ENCODE assay signal across 8 cellular contexts in genomic region chr4:151014521-151015457, GRCh38. TPM values are rescaled to one million over a fixed set of nuclear protein-coding genes. Genes with fewer than 3 reads are reported as not detected.
DNase-seq lines count a peak whose midpoint lies in the region; ATAC-seq and TF ChIP-seq lines count a peak whose summit lies in the region.

LRBA (minus strand) TSS chr4:151015284; CDS start chr4:151014642, 642 bp downstream.

- H3K27me3 ChIP-seq in BJ (ENCODE audit: control insufficient read depth, insufficient read depth, low read length) (no peaks in the 10 kb centered on the region), liver (ENCODE audit: control insufficient read depth in 4 of 4, insufficient read depth in 4 of 4, low read length in 3 of 4) (no peaks in the 10 kb centered on the region)

- ATAC-seq in GM19372 (IDR thresholded peaks at IDR 0.05; ENCODE audit: low read depth, unreplicated experiment): peak; percentile 61
- peak; percentile 42 for ATAC-seq in HG03520 (IDR thresholded peaks at IDR 0.05; ENCODE audit: unreplicated experiment)

- peaks cover 3 to 19% (median 12%) of the 10 kb centered on the region in 4 donors for H3K4me1 ChIP-seq in liver (ENCODE audit: control insufficient read depth in 4 of 4, insufficient read depth in 4 of 4, low read length in 3 of 4)

- H3K9me3 ChIP-seq in liver (ENCODE audit: control insufficient read depth in 4 of 4, low read length in 3 of 4): no peaks in the 10 kb centered on the region

- DNase-seq in BJ (ENCODE audit: low read depth) (no peak), NCI-H748 (lab: John Stamatoyannopoulos, UW; ENCODE audit: unreplicated experiment) (peak; percentile 91), dermis microvascular lymphatic vessel endothelial cell (ENCODE audit: low read depth in 2 of 2) (peak in 1 of 2 donors; percentile 80)
- DNase-seq in activated CD4-positive, alpha-beta T cell treated with anti-CD3 and anti-CD28 coated beads, Interleukin-2, amount 50 U/mL, for 4 hours: peak; percentile 78 to 79
- DNase-seq in stimulated activated CD4-positive, alpha-beta T cell treated with anti-CD3 and anti-CD28 coated beads, Interleukin-4, amount 100 ng/mL, for 24 hours: peak; percentile 85

- H3K27ac ChIP-seq in liver (ENCODE audit: low read depth in 1 of 2, low read length in 2 of 2): peak within 1 kb of the TSS; percentile 91 to 95

- CTCF ChIA-PET in BJ (lab: Yijun Ruan, JAX): no interaction called here

- TF ChIP-seq CTCF in BJ (IDR thresholded peaks at IDR 0.05; ENCODE audit: insufficient read depth, low read depth, low read length) (no peak), liver (IDR thresholded peaks at IDR 0.05; ENCODE audit: low read depth, low read length, missing input control) (no peak)

- under 1% methylated on average over 37 of the region's 37 CpGs for WGBS in liver

- peak within 1 kb of the TSS; percentile 99 for H3K4me3 ChIP-seq in BJ (ENCODE audit: low read depth, low read length)
- peak within 1 kb of the TSS; percentile 79 to 89 (median 86) for H3K4me3 ChIP-seq in liver (ENCODE audit: low read depth in 1 of 3, low read length in 3 of 3)

- H3K36me3 ChIP-seq in BJ (ENCODE audit: control insufficient read depth, insufficient read depth, low read length): no peaks in the 10 kb centered on the region
- no peaks in the 10 kb centered on the region for H3K36me3 ChIP-seq in liver (ENCODE audit: control insufficient read depth in 4 of 4, insufficient read depth in 3 of 4, low read depth in 1 of 4, low read length in 3 of 4)

- peak within 1 kb of the TSS; percentile 68 to 97 for H3K9ac ChIP-seq in liver (ENCODE audit: low read depth in 1 of 2, low read length in 2 of 2)

- TF ChIP-seq RAD21 in liver (IDR thresholded peaks at IDR 0.05): peak in 1 of 2 donors; percentile 7

- POLR2A ChIA-PET in BJ (lab: Charles Lee): no interaction called here

TF ChIP-seq in liver, 16 proteins besides CTCF, POLR2A, EP300 and RAD21:
- TF ChIP-seq EGR1 (IDR thresholded peaks at IDR 0.05; ENCODE audit: low read depth in 2 of 2) (no peak), TAF1 (conservative IDR thresholded peaks at IDR 0.05) (peak; percentile 58), REST (IDR thresholded peaks at IDR 0.05) (peak; percentile 29), ZBTB33 (IDR thresholded peaks at IDR 0.05) (no peak), HNF4A (conservative IDR thresholded peaks at IDR 0.05) (peak in 1 of 2 donors; percentile 26), ATF3 (IDR thresholded peaks at IDR 0.05) (no peak), JUND (IDR thresholded peaks at IDR 0.05) (no peak), YY1 (IDR thresholded peaks at IDR 0.05) (no peak), FOXA1 (IDR thresholded peaks at IDR 0.05) (no peak), MAX (IDR thresholded peaks at IDR 0.05) (peak; percentile 28), RXRA (IDR thresholded peaks at IDR 0.05) (peak in 1 of 2 donors; percentile 29), GABPA (IDR thresholded peaks at IDR 0.05 in 1 of 2, conservative IDR thresholded peaks at IDR 0.05 in 1 of 2) (peak in 1 of 2 donors; percentile 38), SP1 (IDR thresholded peaks at IDR 0.05) (peak; percentile 22), FOXA2 (IDR thresholded peaks at IDR 0.05) (no peak), NR2F2 (IDR thresholded peaks at IDR 0.05) (no peak), HNF4G (IDR thresholded peaks at IDR 0.05) (no peak)

RNA-seq across cellular contexts. Expression of gene LRBA, which starts in this region (rescaled TPM):
- polyA plus RNA-seq in BJ (2011; rRNA removed) (8.2 and 11.0 TPM in 2 replicates), liver (10 to 100 TPM in 1 of 2 donors, 1 to 10 TPM in 1; 8.2 to 12.3 TPM)
- 23.8 and 25.5 TPM in 2 replicates for polyA minus RNA-seq in BJ (2011; rRNA and poly(A)+ RNA removed)
- total RNA-seq in dermis microvascular lymphatic vessel endothelial cell (41.8 and 53.9 TPM in 2 replicates), liver (10 to 100 TPM; 53.2 to 69.8 TPM)
